Comparison of ENCODE assay signal across 13 cellular contexts in genomic region chr16:85900031-85900792, GRCh38. TPM values are rescaled to one million over a fixed set of nuclear protein-coding genes. Genes with fewer than 3 reads are reported as not detected.
A peak's percentile ranks its signal among the peaks of the same experiment; 100 is the strongest.
DNase-seq lines count a peak whose midpoint lies in the region; ATAC-seq, FAIRE-seq and TF ChIP-seq lines count a peak whose summit lies in the region.
"Had no signal": no experiment of that assay in that cellular context is flagged by ENCODE, and none has a peak within 500 bp of the region (broad histone marks: within the 10 kb centered on the region; RNA-seq: fewer than 3 reads in every experiment).

No MANE protein-coding gene starts in this region.

- peak overlapping the region; percentile 93 for H3K4me2 ChIP-seq in Karpas-422 (ENCODE audit: low read depth, low read length, poor library complexity, severe bottlenecking)

- 58 to 64% methylated on average over 17 of the region's 17 CpGs for WGBS in pancreas, 2 donors

- DNase-seq in Karpas-422: peak; percentile 83
- no peak for DNase-seq in pancreas
- DNase-seq in NCI-H774 (lab: John Stamatoyannopoulos, UW): no peak
- no peak for DNase-seq in dermis blood vessel endothelial cell
- DNase-seq: activated CD4-positive, CD25-positive, alpha-beta regulatory T cell treated with anti-CD3 and anti-CD28 coated beads, Interleukin-2, amount 50 U/mL, for 72 hours; brain microvascular endothelial cell; DND-41; NCI-H1417 had no signal

- H3K9me3 ChIP-seq in Karpas-422 (ENCODE audit: low read length) (no peaks in the 10 kb centered on the region), pancreas (no peaks in the 10 kb centered on the region)

- H3K9me2 ChIP-seq in Karpas-422 (replicated peaks; ENCODE audit: insufficient read depth, low read length): no peaks in the 10 kb centered on the region

- FAIRE-seq in pancreas (lab: Jason Lieb, UNC): no peak

- H3K27me3 ChIP-seq in Karpas-422 (ENCODE audit: low read length): no peaks in the 10 kb centered on the region
- no peaks in the 10 kb centered on the region for H3K27me3 ChIP-seq in pancreas

- peaks cover 62% of the 10 kb centered on the region for H3K79me2 ChIP-seq in Karpas-422 (ENCODE audit: low read length)

- H3K4me3 ChIP-seq in GM08714 (ENCODE audit: low read length): peak overlapping the region; percentile 75
- H3K4me3 ChIP-seq in Karpas-422 (ENCODE audit: low read length): peak overlapping the region; percentile 81
- peak overlapping the region in 3 of 4 donors; percentile 24 to 69 (median 57) for H3K4me3 ChIP-seq in pancreas

- TF ChIP-seq CTCF in pancreas (IDR thresholded peaks at IDR 0.05): no peak

- H2AFZ ChIP-seq in Karpas-422 (ENCODE audit: low read length): no peak overlapping the region

- H3K27ac ChIP-seq in Karpas-422 (ENCODE audit: low read length) (peak overlapping the region; percentile 99), cingulate gyrus (ENCODE audit: low read depth, low read length) (peak overlapping the region; percentile 16), pancreas (peak overlapping the region in 3 of 4 donors; percentile 19 to 41 (median 24))
- H3K27ac ChIP-seq: brain microvascular endothelial cell had no signal

- ATAC-seq in pancreas: peak; percentile 6 to 23 (median 15)
- no peak for ATAC-seq in GM21619 (IDR thresholded peaks at IDR 0.05; ENCODE audit: unreplicated experiment)
- ATAC-seq: Panc1 had no signal

- peaks cover 50% of the 10 kb centered on the region for H4K20me1 ChIP-seq in Karpas-422 (ENCODE audit: insufficient read depth, low read depth, low read length)

- H3K9ac ChIP-seq in Karpas-422 (ENCODE audit: low read length): peak overlapping the region; percentile 91

- intact Hi-C loops in pancreas (cut with DNase I): no loop called here

- H3K36me3 ChIP-seq in Karpas-422 (ENCODE audit: insufficient read depth, low read length): peaks cover 42% of the 10 kb centered on the region
- H3K36me3 ChIP-seq in pancreas: no peaks in the 10 kb centered on the region
- H3K36me3 ChIP-seq: brain microvascular endothelial cell had no signal

- H3K4me1 ChIP-seq in Karpas-422 (ENCODE audit: low read length) (peaks cover 63% of the 10 kb centered on the region), pancreas (peaks cover 0 to 13% (median 10%) of the 10 kb centered on the region in 3 donors)

RNA-seq across cellular contexts. Expression of gene IRF8, which starts 1.2 kb away (rescaled TPM):
- total RNA-seq in Karpas-422 (2014; rRNA removed; shearing (Covaris generic); ENCODE audit: low replicate concordance): 285 and 592 TPM in 2 replicates
- total RNA-seq in pancreas (10 to 100 TPM in 3 of 6 donors, 1 to 10 TPM in 3; 2.3 to 18.2 (median 9.8) TPM), dermis blood vessel endothelial cell (2.4 and 25.9 TPM in 2 replicates)
- 1 to 10 TPM in 1 of 2 donors, under 1 TPM in 1; 0.92 to 1.7 TPM for polyA plus RNA-seq in pancreas
- total RNA-seq: fibroblast of villous mesenchyme had no signal

Comparison
In these comparisons a context has a peak if more than half of its experiments do, and no peak if none do; other contexts are left out.
1. H3K27ac ChIP-seq: peak in every context shown above with its lines; median percentile 99 in Karpas-422; 24 in pancreas; 16 in cingulate gyrus.
2. RNA of gene IRF8, which starts 1.2 kb away (total RNA-seq): 285 to 592 TPM in Karpas-422; 2.4 to 25.9 TPM in dermis blood vessel endothelial cell and 2.3 to 18.2 TPM in pancreas; every median in the first group is over 10 times any median in the second.
3. Peak in every context shown above with its lines, with median percentiles within 50 percentile points of each other: H3K4me3 ChIP-seq.